13 cellular contexts compared by ENCODE assay signal in genomic region chr1:172450524-172450885, GRCh38. TPM values are rescaled to one million over a fixed set of nuclear protein-coding genes. Genes with fewer than 3 reads are reported as not detected.
DNase-seq lines count a peak whose midpoint lies in the region; ATAC-seq and TF ChIP-seq lines count a peak whose summit lies in the region.
"Had no signal": no experiment of that assay in that cellular context is flagged by ENCODE, and none has a peak within 500 bp of the region (broad histone marks: within the 10 kb centered on the region; RNA-seq: fewer than 3 reads in every experiment).

No MANE protein-coding gene starts in this region.

- peak in 4 of 8 donors; percentile 2 to 15 (median 9) for ATAC-seq in heart right ventricle
- ATAC-seq in upper lobe of right lung, result no peak
- no peak for ATAC-seq in HG02970 (IDR thresholded peaks at IDR 0.05; ENCODE audit: low FRiP score, unreplicated experiment)

- H3K4me3 ChIP-seq in heart right ventricle, result no peak overlapping the region
- no peak overlapping the region for H3K4me3 ChIP-seq in right atrium auricular region
- no peak overlapping the region for H3K4me3 ChIP-seq in upper lobe of right lung
- H3K4me3 ChIP-seq: BLaER1 treated with 17β-estradiol and CSF1 and Interleukin-3, amounts not matched to agents 10 nM and 100 nM had no signal

- H3K36me3 ChIP-seq in heart right ventricle (no peaks in the 10 kb centered on the region), right atrium auricular region (no peaks in the 10 kb centered on the region), upper lobe of right lung (no peaks in the 10 kb centered on the region)
- H3K36me3 ChIP-seq: BLaER1 treated with 17β-estradiol and CSF1 and Interleukin-3, amounts not matched to agents 10 nM and 100 nM had no signal

- H3K27ac ChIP-seq in heart right ventricle (peak overlapping the region in 7 of 10 donors; percentile 4 to 47 (median 34)), right atrium auricular region (no peak overlapping the region), upper lobe of right lung (peak overlapping the region; percentile 26)
- H3K27ac ChIP-seq: BLaER1 treated with 17β-estradiol and CSF1 and Interleukin-3, amounts not matched to agents 10 nM and 100 nM; coronary artery had no signal

- TF ChIP-seq CTCF in heart right ventricle (IDR thresholded peaks at IDR 0.05) (no peak), right atrium auricular region (IDR thresholded peaks at IDR 0.05) (no peak), upper lobe of right lung (IDR thresholded peaks at IDR 0.05) (no peak)

- WGBS in heart right ventricle, 2 donors, result 71 to 74% methylated on average over 7 of the region's 7 CpGs

- intact Hi-C loops in heart right ventricle (cut with DNase I) (loop anchor here in 9 of 10 donors (2.0 to 10.0 kb wide), 8 partner anchors 74 to 274 kb away; partner anchors contain the start of gene SUCO (in 6 of the 9)), upper lobe of right lung (cut with DNase I) (no loop called here)

- H3K9me3 ChIP-seq in heart right ventricle, result no peaks in the 10 kb centered on the region
- H3K9me3 ChIP-seq in right atrium auricular region, result no peaks in the 10 kb centered on the region
- H3K9me3 ChIP-seq in upper lobe of right lung, result no peaks in the 10 kb centered on the region
- H3K9me3 ChIP-seq: BLaER1 treated with 17β-estradiol and CSF1 and Interleukin-3, amounts not matched to agents 10 nM and 100 nM had no signal

- H3K27me3 ChIP-seq in heart right ventricle (no peaks in the 10 kb centered on the region), right atrium auricular region (no peaks in the 10 kb centered on the region), upper lobe of right lung (no peaks in the 10 kb centered on the region)
- H3K27me3 ChIP-seq: BLaER1 treated with 17β-estradiol and CSF1 and Interleukin-3, amounts not matched to agents 10 nM and 100 nM had no signal

- no peak for DNase-seq in heart right ventricle
- no peak for DNase-seq in right atrium auricular region (ENCODE audit: low spot score)
- DNase-seq in SHP77 treated with DMSO at 0.1 percent for 48 hours (lab: John Stamatoyannopoulos, UW), result peak; percentile 52
- DNase-seq in left kidney (ENCODE audit: low read depth, low spot score), result peak; percentile 71
- DNase-seq in upper lobe of right lung, result no peak
- DNase-seq in pons (ENCODE audit: low spot score), result no peak
- no peak for DNase-seq in SKM-1 (lab: John Stamatoyannopoulos, UW; ENCODE audit: unreplicated experiment)
- DNase-seq: activated T-cell treated with anti-CD3 and anti-CD28 coated beads, Interleukin-2, amount 50 U/mL, for 4 hours had no signal

- H3K4me1 ChIP-seq in heart right ventricle, result peaks cover 0 to 30% (median 9%) of the 10 kb centered on the region in 9 donors
- H3K4me1 ChIP-seq in right atrium auricular region, result peaks cover 0 to 13% of the 10 kb centered on the region in 2 donors
- peaks cover 17% of the 10 kb centered on the region for H3K4me1 ChIP-seq in upper lobe of right lung

RNA-seq across cellular contexts. Expression of gene PIGC, which starts 6.6 kb away (rescaled TPM):
- total RNA-seq in heart right ventricle, result 10 to 100 TPM in 8 of 10 donors, 1 to 10 TPM in 2; 9.3 to 14.5 (median 13.0) TPM
- polyA plus RNA-seq in heart right ventricle, result 10 to 100 TPM; 17.1 to 21.2 TPM
- total RNA-seq in right atrium auricular region, result 10 to 100 TPM; 14.8 to 15.8 TPM
- total RNA-seq in upper lobe of right lung, result 21.0 TPM

RNA-seq across cellular contexts. Expression of gene C1orf105, which starts 30.0 kb away (rescaled TPM):
- total RNA-seq in heart right ventricle (10 to 100 TPM in 4 of 10 donors, 1 to 10 TPM in 6; 4.5 to 52.7 (median 8.6) TPM), right atrium auricular region (10 to 100 TPM in 1 of 2 donors, 1 to 10 TPM in 1; 3.3 to 18.0 TPM), upper lobe of right lung (not detected)
- polyA plus RNA-seq in heart right ventricle, result 10 to 100 TPM in 1 of 2 donors, 1 to 10 TPM in 1; 1.1 to 19.5 TPM
- total RNA-seq: activated T-cell treated with anti-CD3 and anti-CD28 coated beads, Interleukin-2, amount 50 U/mL, for 4 hours; T-helper 2 cell treated with Interferon-gamma antibody and Interleukin-4, amounts not matched to agents 100 ng/mL and 5 ng/mL, for 36 hours; temporal lobe had no signal

Comparison
In these comparisons a context has a peak if more than half of its experiments do, and no peak if none do; other contexts are left out.
1. H3K27ac ChIP-seq: peak in heart right ventricle (7 of 10) and upper lobe of right lung (single experiment); none in right atrium auricular region (0 of 2).
2. DNase-seq: peak in SHP77 treated with DMSO at 0.1 percent for 48 hours (single experiment) and left kidney (single experiment); none in heart right ventricle (0 of 2), right atrium auricular region (single experiment), upper lobe of right lung (single experiment), pons (single experiment) and SKM-1 (single experiment).